ENCODE assay signal across 26 cellular contexts in genomic region chr10:78909268-78909667, GRCh38.
DNase-seq lines count a peak whose midpoint lies in the region; ATAC-seq and TF ChIP-seq lines count a peak whose summit lies in the region.
"Had no signal": no experiment of that assay in that cellular context is flagged by ENCODE, and none has a peak within 500 bp of the region (broad histone marks: within the 10 kb centered on the region; RNA-seq: fewer than 3 reads in every experiment).

No MANE protein-coding gene starts in this region.

- H3K9me3 ChIP-seq in spleen (no peaks in the 10 kb centered on the region), PC-9 (ENCODE audit: insufficient read depth, low read depth) (no peaks in the 10 kb centered on the region)

- no peaks in the 10 kb centered on the region for H3F3A ChIP-seq in PC-9 (ENCODE audit: insufficient read depth, low read depth)

- H3K4me3 ChIP-seq in spleen (no peak overlapping the region), PC-9 (no peak overlapping the region)
- H3K4me3 ChIP-seq: SK-N-MC had no signal

- H3K36me3 Mint-ChIP-seq in brain (no peaks in the 10 kb centered on the region), neural crest cell (ENCODE audit: low read depth) (no peaks in the 10 kb centered on the region)
- H3K36me3 Mint-ChIP-seq: CD8-positive, alpha-beta T cell; IgD-negative memory B cell had no signal

- intact Hi-C loops in spleen (cut with DNase I; ENCODE audit: low total_unique reads) = no loop called here
- intact Hi-C loops in PC-9 (cut with micrococcal nuclease; ENCODE audit: unreplicated experiment) = no loop called here

- no peak for ATAC-seq in HG02981 (IDR thresholded peaks at IDR 0.05; ENCODE audit: unreplicated experiment)
- ATAC-seq: CD8-positive, alpha-beta T cell; HCT116 had no signal

- no peaks in the 10 kb centered on the region for H4K20me1 ChIP-seq in PC-9 (ENCODE audit: insufficient read depth)

- peak; percentile 27 for DNase-seq in DMS79 treated with DMSO at 0.1 percent for 48 hours (lab: John Stamatoyannopoulos, UW)
- no peak for DNase-seq in DMS79 (lab: John Stamatoyannopoulos, UW)
- no peak for DNase-seq in neural crest cell (ENCODE audit: low read depth, low spot score)
- peak; percentile 44 for DNase-seq in spleen
- DNase-seq in PC-9 = no peak
- no peak for DNase-seq in activated naive CD4-positive, alpha-beta T cell treated with Interleukin-2 at 50 U/mL for 16 hours
- DNase-seq: ACHN; C1 segment of cervical spinal cord; CD8-positive, alpha-beta T cell; DMS153; EL; GF-D8; MV-4-11; NCI-H1417; NCI-H1694 treated with DMSO at 0.1 percent for 48 hours; NCI-H2081 treated with DMSO at 0.1 percent for 48 hours; NCI-H446 treated with DMSO at 0.1 percent for 48 hours; NCI-H526 treated with DMSO at 0.1 percent for 48 hours; OCI-M1; SHP77 treated with DMSO at 0.1 percent for 48 hours had no signal

- H3K36me3 ChIP-seq in spleen (no peaks in the 10 kb centered on the region), PC-9 (ENCODE audit: low read depth) (no peaks in the 10 kb centered on the region)

- no TSS peak for BruUV-seq in PC-9 (replicated peaks; lab: Mats Ljungman, UMichigan)

- H3K79me2 ChIP-seq in PC-9 (ENCODE audit: low read depth) = no peaks in the 10 kb centered on the region

- H3K4me1 ChIP-seq in spleen (peaks cover 0 to 31% (median under 1%) of the 10 kb centered on the region in 6 donors), PC-9 (replicated peaks; ENCODE audit: insufficient read depth) (no peaks in the 10 kb centered on the region)

- no peak overlapping the region for H2AFZ ChIP-seq in PC-9

- CTCF ChIA-PET in PC-9 (lab: Charles Lee) = no interaction called here

- H3K9me3 Mint-ChIP-seq in brain = no peaks in the 10 kb centered on the region
- no peaks in the 10 kb centered on the region for H3K9me3 Mint-ChIP-seq in neural crest cell
- H3K9me3 Mint-ChIP-seq: CD8-positive, alpha-beta T cell; IgD-negative memory B cell had no signal

- no peak overlapping the region for H3K27ac ChIP-seq in spleen
- no peak overlapping the region for H3K27ac ChIP-seq in PC-9
- H3K27ac ChIP-seq: 22Rv1, SK-N-MC had no signal

- POLR2A ChIA-PET in PC-9 (lab: Charles Lee; ENCODE audit: unreplicated experiment) = no interaction called here

- TF ChIP-seq POLR2A in spleen (IDR thresholded peaks at IDR 0.05) = no peak

- H3K27ac Mint-ChIP-seq in brain = peak overlapping the region; percentile 54 to 93 (median 78)
- H3K27ac Mint-ChIP-seq in neural crest cell (ENCODE audit: unreplicated experiment) = peak overlapping the region; percentile 20
- H3K27ac Mint-ChIP-seq: CD8-positive, alpha-beta T cell had no signal

- H3K27me3 Mint-ChIP-seq in brain = no peaks in the 10 kb centered on the region
- H3K27me3 Mint-ChIP-seq in neural crest cell (ENCODE audit: low read depth) = peaks cover 3% of the 10 kb centered on the region

- H3K4me3 Mint-ChIP-seq in brain (no peak overlapping the region), neural crest cell (no peak overlapping the region)
- H3K4me3 Mint-ChIP-seq: CD8-positive, alpha-beta T cell; IgD-negative memory B cell had no signal

- WGBS in spleen, 5 donors = 78 to 92% (median 82%) methylated on average over 7 of the region's 7 CpGs

- no peak for TF ChIP-seq CTCF in brain (conservative IDR thresholded peaks at IDR 0.05)
- TF ChIP-seq CTCF in neural crest cell (conservative IDR thresholded peaks at IDR 0.05) = no peak
- no peak for TF ChIP-seq CTCF in spleen (IDR thresholded peaks at IDR 0.05 in 8 of 11, conservative IDR thresholded peaks at IDR 0.05 in 3 of 11)
- TF ChIP-seq CTCF in PC-9 (conservative IDR thresholded peaks at IDR 0.05) = no peak

- H3K4me1 Mint-ChIP-seq in brain = peaks cover 81% of the 10 kb centered on the region
- peaks cover 44% of the 10 kb centered on the region for H3K4me1 Mint-ChIP-seq in neural crest cell

- H3K27me3 ChIP-seq in spleen (replicated peaks in 1 of 7) = no peaks in the 10 kb centered on the region
- H3K27me3 ChIP-seq in PC-9 (ENCODE audit: insufficient read depth, low read depth) = no peaks in the 10 kb centered on the region

- no peaks in the 10 kb centered on the region for H3K9me2 ChIP-seq in PC-9 (ENCODE audit: insufficient read depth)

- no peak overlapping the region for H3K4me2 ChIP-seq in PC-9

Comparison
In these comparisons a context has a peak if more than half of its experiments do, and no peak if none do; other contexts are left out.
1. DNase-seq: peak in DMS79 treated with DMSO at 0.1 percent for 48 hours (single experiment) and spleen (single experiment); none in DMS79 (single experiment), neural crest cell (single experiment), PC-9 (0 of 2) and activated naive CD4-positive, alpha-beta T cell treated with Interleukin-2 at 50 U/mL for 16 hours (single experiment).